17 cellular contexts compared by ENCODE assay signal in genomic region chr9:15935661-15936315, GRCh38.
DNase-seq lines count a peak whose midpoint lies in the region; ATAC-seq and TF ChIP-seq lines count a peak whose summit lies in the region.
"Had no signal": no experiment of that assay in that cellular context is flagged by ENCODE, and none has a peak within 500 bp of the region (broad histone marks: within the 10 kb centered on the region; RNA-seq: fewer than 3 reads in every experiment).

No MANE protein-coding gene starts in this region.

- no peak for ATAC-seq in natural killer cell
- ATAC-seq: GM23338, mucosa of descending colon had no signal

- H3K27me3 Mint-ChIP-seq in nephron (ENCODE audit: low read depth) (no peaks in the 10 kb centered on the region), natural killer cell (ENCODE audit: low read depth in 2 of 2) (no peaks in the 10 kb centered on the region)
- H3K27me3 Mint-ChIP-seq: activated CD4-positive, alpha-beta memory T cell treated with anti-CD3 and anti-CD28 coated beads, Interleukin-2, amount 10 ng/mL, durations not matched to agents 7 days and 5 days had no signal

- H3K4me1 Mint-ChIP-seq in nephron (peaks cover 26% of the 10 kb centered on the region), natural killer cell (no peaks in the 10 kb centered on the region)
- H3K4me1 Mint-ChIP-seq: activated CD4-positive, alpha-beta memory T cell treated with anti-CD3 and anti-CD28 coated beads, Interleukin-2, amount 10 ng/mL, durations not matched to agents 7 days and 5 days; GM23338 had no signal

- H3K4me3 ChIP-seq in cardiac fibroblast (replicated peaks in 1 of 2; ENCODE audit: low read depth in 2 of 2, low read length in 2 of 2): no peak overlapping the region
- H3K4me3 ChIP-seq: BLaER1, GM23338, mucosa of descending colon, upper lobe of left lung had no signal

- TF ChIP-seq CTCF in cardiac fibroblast (IDR thresholded peaks at IDR 0.05; ENCODE audit: low read depth, low read length) (no peak), nephron (IDR thresholded peaks at IDR 0.05; ENCODE audit: unreplicated experiment in 3 of 3) (no peak), natural killer cell (IDR thresholded peaks at IDR 0.05) (no peak)

- H3K4me3 Mint-ChIP-seq in nephron (peak overlapping the region in 1 of 3 experiments; percentile 1), natural killer cell (no peak overlapping the region)
- H3K4me3 Mint-ChIP-seq: activated CD4-positive, alpha-beta memory T cell treated with anti-CD3 and anti-CD28 coated beads, Interleukin-2, amount 10 ng/mL, durations not matched to agents 7 days and 5 days; GM23338 had no signal

- in situ Hi-C loops in KBM-7 (cut with MboI; ENCODE audit: low pct_unique_long_range_greater_than_20kb, low sequenced_read_pairs): no loop called here

- H3K9me3 Mint-ChIP-seq in nephron: peaks cover 14% of the 10 kb centered on the region
- peaks cover 0 to 17% of the 10 kb centered on the region in 2 donors for H3K9me3 Mint-ChIP-seq in natural killer cell
- H3K9me3 Mint-ChIP-seq: activated CD4-positive, alpha-beta memory T cell treated with anti-CD3 and anti-CD28 coated beads, Interleukin-2, amount 10 ng/mL, durations not matched to agents 7 days and 5 days; GM23338 had no signal

- intact Hi-C loops in natural killer cell (cut with micrococcal nuclease): no loop called here

- H3K36me3 Mint-ChIP-seq in nephron (ENCODE audit: low read depth) (peaks cover 11% of the 10 kb centered on the region), natural killer cell (peaks cover 9% of the 10 kb centered on the region)

- DNase-seq in EH (ENCODE audit: low read depth) (peak; percentile 41), NCI-H1105 (lab: John Stamatoyannopoulos, UW) (peak; percentile 23), cardiac fibroblast (ENCODE audit: low read depth in 2 of 2) (peak; percentile 1 to 32), KBM-7 (no peak), NCI-H524 treated with DMSO at 0.1 percent for 48 hours (lab: John Stamatoyannopoulos, UW) (no peak), NCI-H128 (lab: John Stamatoyannopoulos, UW; ENCODE audit: unreplicated experiment) (no peak), natural killer cell (no peak)
- DNase-seq: activated CD4-positive, alpha-beta memory T cell treated with anti-CD3 and anti-CD28 coated beads, Interleukin-2, amount 10 ng/mL, durations not matched to agents 7 days and 5 days; anterior cingulate cortex; effector CD8-positive, alpha-beta T cell; NCI-H2107; stimulated activated CD4-positive, alpha-beta T cell treated with anti-CD3 and anti-CD28 coated beads, Interleukin-2, amount 100 ng/mL, for 48 hours; upper lobe of left lung had no signal

- H3K27ac Mint-ChIP-seq in nephron: peak overlapping the region; percentile 50 to 94 (median 75)
- H3K27ac Mint-ChIP-seq in natural killer cell: no peak overlapping the region
- H3K27ac Mint-ChIP-seq: activated CD4-positive, alpha-beta memory T cell treated with anti-CD3 and anti-CD28 coated beads, Interleukin-2, amount 10 ng/mL, durations not matched to agents 7 days and 5 days; GM23338 had no signal

Comparison
In these comparisons a context has a peak if more than half of its experiments do, and no peak if none do; other contexts are left out.
1. DNase-seq: peak in EH (single experiment), NCI-H1105 (single experiment) and cardiac fibroblast (2 of 2); none in KBM-7 (single experiment), NCI-H524 treated with DMSO at 0.1 percent for 48 hours (single experiment), NCI-H128 (single experiment) and natural killer cell (single experiment).
2. H3K27ac Mint-ChIP-seq: peak in nephron (3 of 3); none in natural killer cell (0 of 2).